In genomic region chr13:99867535-99868271, GRCh38 we compare ENCODE assay signal across 22 cellular contexts.
A peak's percentile ranks its signal among the peaks of the same experiment; 100 is the strongest.
DNase-seq lines count a peak whose midpoint lies in the region; ATAC-seq and TF ChIP-seq lines count a peak whose summit lies in the region.
"Had no signal": no experiment of that assay in that cellular context is flagged by ENCODE, and none has a peak within 500 bp of the region (broad histone marks: within the 10 kb centered on the region; RNA-seq: fewer than 3 reads in every experiment).

No MANE protein-coding gene starts in this region.

- no peaks in the 10 kb centered on the region for H3K36me3 Mint-ChIP-seq in brain

- H3K27ac Mint-ChIP-seq in brain: peak overlapping the region in 4 of 5 experiments; percentile 32 to 82 (median 76)
- H3K27ac Mint-ChIP-seq: CD4-positive, alpha-beta memory T cell had no signal

- intact Hi-C loops in esophagus muscularis mucosa (cut with DNase I): no loop called here
- intact Hi-C loops in adrenal gland (cut with DNase I): no loop called here

- peaks cover 31% of the 10 kb centered on the region for H3K4me1 Mint-ChIP-seq in brain
- H3K4me1 Mint-ChIP-seq: CD4-positive, alpha-beta memory T cell had no signal

- H3K4me1 ChIP-seq in esophagus muscularis mucosa: no peaks in the 10 kb centered on the region
- H3K4me1 ChIP-seq in adrenal gland (replicated peaks in 1 of 2): no peaks in the 10 kb centered on the region

- no peaks in the 10 kb centered on the region for H3K9me3 Mint-ChIP-seq in brain
- H3K9me3 Mint-ChIP-seq: CD4-positive, alpha-beta memory T cell had no signal

- no peak for TF ChIP-seq CTCF in brain (conservative IDR thresholded peaks at IDR 0.05)
- no peak for TF ChIP-seq CTCF in esophagus muscularis mucosa (IDR thresholded peaks at IDR 0.05)
- TF ChIP-seq CTCF in adrenal gland (IDR thresholded peaks at IDR 0.05): no peak

- ATAC-seq in HG02840 (IDR thresholded peaks at IDR 0.05; ENCODE audit: low FRiP score, unreplicated experiment): no peak
- ATAC-seq: Right ventricle myocardium inferior had no signal

- no peak for TF ChIP-seq POLR2A in esophagus muscularis mucosa (IDR thresholded peaks at IDR 0.05; ENCODE audit: low read depth)
- TF ChIP-seq POLR2A in adrenal gland (IDR thresholded peaks at IDR 0.05): no peak

- H3K4me3 Mint-ChIP-seq in brain: peak overlapping the region in 4 of 5 experiments; percentile 4 to 74 (median 41)
- H3K4me3 Mint-ChIP-seq: CD4-positive, alpha-beta memory T cell had no signal

- DNase-seq in NCI-H1417 (lab: John Stamatoyannopoulos, UW) (peak in 2 of 3 experiments; percentile 48 to 78), NCI-H1417 treated with DMSO at 0.1 percent for 48 hours (lab: John Stamatoyannopoulos, UW) (no peak), NCI-H446 treated with DMSO at 0.1 percent for 48 hours (lab: John Stamatoyannopoulos, UW) (peak; percentile 75), esophagus muscularis mucosa (ENCODE audit: extremely low spot score) (peak; percentile 45), GF-D8 (lab: John Stamatoyannopoulos, UW) (no peak), adrenal gland (no peak)
- DNase-seq: ACHN; CD4-positive, alpha-beta memory T cell; DMS153; GDM1; HCEC 1CT; NCI-H1092 treated with DMSO at 0.1 percent for 48 hours; NCI-H1694; NCI-H774; OCI-M1; SW 1271 had no signal

- no peak overlapping the region for H3K4me3 ChIP-seq in esophagus muscularis mucosa
- H3K4me3 ChIP-seq in adrenal gland: no peak overlapping the region
- H3K4me3 ChIP-seq: BLaER1 treated with 17β-estradiol and CSF1 and Interleukin-3, amounts not matched to agents 10 nM and 100 nM had no signal

- H3K9me3 ChIP-seq in esophagus muscularis mucosa (no peaks in the 10 kb centered on the region), adrenal gland (replicated peaks in 1 of 3) (no peaks in the 10 kb centered on the region)
- H3K9me3 ChIP-seq: BLaER1 treated with 17β-estradiol and CSF1 and Interleukin-3, amounts not matched to agents 10 nM and 100 nM had no signal

- H3K27me3 Mint-ChIP-seq in brain: peaks cover 31% of the 10 kb centered on the region
- H3K27me3 Mint-ChIP-seq: CD4-positive, alpha-beta memory T cell had no signal

- H3K36me3 ChIP-seq in esophagus muscularis mucosa: peaks cover 0 to 4% (median 0%) of the 10 kb centered on the region in 4 donors
- H3K36me3 ChIP-seq in adrenal gland (replicated peaks in 1 of 2): no peaks in the 10 kb centered on the region
- H3K36me3 ChIP-seq: BLaER1 treated with 17β-estradiol and CSF1 and Interleukin-3, amounts not matched to agents 10 nM and 100 nM had no signal

- H3K27ac ChIP-seq in esophagus muscularis mucosa (replicated peaks in 1 of 4) (no peak overlapping the region), adrenal gland (no peak overlapping the region)
- H3K27ac ChIP-seq: 22Rv1; BLaER1 treated with 17β-estradiol and CSF1 and Interleukin-3, amounts not matched to agents 10 nM and 100 nM; KMS-11 had no signal

- no peak for TF ChIP-seq EP300 in esophagus muscularis mucosa (IDR thresholded peaks at IDR 0.05)

- H3K27me3 ChIP-seq in esophagus muscularis mucosa: no peaks in the 10 kb centered on the region
- no peaks in the 10 kb centered on the region for H3K27me3 ChIP-seq in adrenal gland
- H3K27me3 ChIP-seq: BLaER1 treated with 17β-estradiol and CSF1 and Interleukin-3, amounts not matched to agents 10 nM and 100 nM had no signal

- 93% methylated on average over 14 of the region's 14 CpGs for WGBS in esophagus muscularis mucosa
- WGBS in adrenal gland, 4 donors: 89 to 94% (median 92%) methylated on average over 14 of the region's 14 CpGs

Comparison
In these comparisons a context has a peak if more than half of its experiments do, and no peak if none do; other contexts are left out.
1. DNase-seq: peak in NCI-H1417 (2 of 3), NCI-H446 treated with DMSO at 0.1 percent for 48 hours (single experiment) and esophagus muscularis mucosa (single experiment); none in NCI-H1417 treated with DMSO at 0.1 percent for 48 hours (single experiment), GF-D8 (single experiment) and adrenal gland (0 of 7).